Comparison of ENCODE assay signal across 21 cellular contexts in genomic region chr10:33179056-33179455, GRCh38.
A peak's percentile ranks its signal among the peaks of the same experiment; 100 is the strongest.
DNase-seq lines count a peak whose midpoint lies in the region; ATAC-seq, FAIRE-seq and TF ChIP-seq lines count a peak whose summit lies in the region.
"Had no signal": no experiment of that assay in that cellular context is flagged by ENCODE, and none has a peak within 500 bp of the region (broad histone marks: within the 10 kb centered on the region; RNA-seq: fewer than 3 reads in every experiment).

No MANE protein-coding gene starts in this region.

- H4K20me1 ChIP-seq in H1 (replicated peaks in 1 of 2; ENCODE audit: control insufficient read depth in 1 of 2, insufficient read depth in 2 of 2, low read length in 2 of 2) (no peaks in the 10 kb centered on the region), HepG2 (ENCODE audit: insufficient read depth, low read length) (no peaks in the 10 kb centered on the region)

- in situ Hi-C loops in HepG2 (cut with HindIII; ENCODE audit: extremely low pct_ligation_motif_present, low pct_unique_long_range_greater_than_20kb), result no loop called here

- H3K9ac ChIP-seq in H1 (replicated peaks in 1 of 4; ENCODE audit: extremely low read depth in 1 of 4, low read depth in 3 of 4, low read length in 3 of 4) (no peak overlapping the region), HepG2 (ENCODE audit: insufficient read depth, low read depth, low read length) (no peak overlapping the region)

- H3K4ac ChIP-seq in H1 (replicated peaks; ENCODE audit: insufficient read length, low read depth, low read length), result no peak overlapping the region

- intact Hi-C loops in HepG2 (cut with micrococcal nuclease; ENCODE audit: unreplicated experiment), result no loop called here

- CTCF ChIA-PET in H1 (lab: Charles Lee; ENCODE audit: partially characterized antibody), result no interaction called here
- CTCF ChIA-PET in HepG2 (lab: Yijun Ruan, JAX; ENCODE audit: low intra/inter-chr PET ratio, low total read pairs), result no interaction called here

- BruUV-seq in HepG2 (replicated peaks; lab: Mats Ljungman, UMichigan), result no TSS peak

- H3K4me1 ChIP-seq in H1 (replicated peaks in 1 of 4; ENCODE audit: control insufficient read depth in 3 of 4, insufficient read depth in 4 of 4, low read length in 3 of 4) (peaks cover 0 to 3% (median 0%) of the 10 kb centered on the region in 4 experiments; a peak in 1 of 7 replicates), thoracic aorta (ENCODE audit: control insufficient read depth in 1 of 2, low read depth in 2 of 2) (peaks cover 12 to 26% of the 10 kb centered on the region in 2 donors), HepG2 (ENCODE audit: insufficient read depth, low read length) (peaks cover 14% of the 10 kb centered on the region)
- H3K4me1 ChIP-seq: esophagus squamous epithelium had no signal

- TF ChIP-seq POLR2A in H1 (IDR thresholded peaks at IDR 0.05; ENCODE audit: control extremely low read depth in 1 of 2, low read depth in 2 of 2, low read length in 2 of 2), result no peak
- no peak for TF ChIP-seq POLR2A in HepG2 (IDR thresholded peaks at IDR 0.05; ENCODE audit: insufficient read depth in 1 of 2, low read depth in 2 of 2, low read length in 2 of 2)
- no peak for TF ChIP-seq POLR2A in GM12891 (IDR thresholded peaks at IDR 0.05; ENCODE audit: low read depth, low read length)

- no peak overlapping the region for H3K4me3 ChIP-seq in H1 (ENCODE audit: extremely low read depth in 1 of 4, insufficient read depth in 2 of 4, low read depth in 3 of 4, low read length in 4 of 4)
- H3K4me3 ChIP-seq in thoracic aorta, result peak overlapping the region; percentile 21
- no peak overlapping the region for H3K4me3 ChIP-seq in HepG2 (replicated peaks in 1 of 3; ENCODE audit: insufficient read depth in 1 of 3, low read depth in 2 of 3, low read length in 3 of 3)
- H3K4me3 ChIP-seq: esophagus squamous epithelium had no signal

- peaks cover 28% of the 10 kb centered on the region for H3K27me3 Mint-ChIP-seq in activated T-cell treated with anti-CD3 and anti-CD28 coated beads, Interleukin-2, amount 50 U/mL, for 72 hours (ENCODE audit: low read depth)

- no peak overlapping the region for H3K4me3 Mint-ChIP-seq in activated T-cell treated with anti-CD3 and anti-CD28 coated beads, Interleukin-2, amount 50 U/mL, for 72 hours
- H3K4me3 Mint-ChIP-seq: activated naive CD4-positive, alpha-beta T cell treated with anti-CD3 and anti-CD28 coated beads, Interleukin-2, amount 50 U/mL, for 24 hours; activated T-cell treated with anti-CD3 and anti-CD28 coated beads, Interleukin-2, amount 50 U/mL, for 24 hours; CD14-positive monocyte had no signal

- no peak overlapping the region for H2BK20ac ChIP-seq in H1 (ENCODE audit: low read length)

- peak overlapping the region; percentile 48 for H3K27ac Mint-ChIP-seq in activated T-cell treated with anti-CD3 and anti-CD28 coated beads, Interleukin-2, amount 50 U/mL, for 72 hours
- H3K27ac Mint-ChIP-seq: activated naive CD4-positive, alpha-beta T cell treated with anti-CD3 and anti-CD28 coated beads, Interleukin-2, amount 50 U/mL, for 24 hours; activated T-cell treated with anti-CD3 and anti-CD28 coated beads, Interleukin-2, amount 50 U/mL, for 24 hours; CD14-positive monocyte had no signal

- no peaks in the 10 kb centered on the region for H3K23me2 ChIP-seq in H1 (ENCODE audit: low read depth, low read length)

- TF ChIP-seq EP300 in H1 (IDR thresholded peaks at IDR 0.05; ENCODE audit: borderline replicate concordance in 1 of 2, low read depth in 2 of 2, low read length in 2 of 2), result no peak
- TF ChIP-seq EP300 in HepG2 (IDR thresholded peaks at IDR 0.05; ENCODE audit: low read depth in 2 of 2, low read length in 2 of 2), result no peak
- no peak for TF ChIP-seq EP300 in HepG2 (CRISPR knock-in tag; IDR thresholded peaks at IDR 0.05; ENCODE audit: borderline replicate concordance)

- WGBS in H1 (ENCODE audit: extremely low coverage in 1 of 2, insufficient coverage in 1 of 2, insufficient read length in 1 of 2, insufficient replicate concordance in 2 of 2, low coverage in 1 of 2, low lambda C conversion rate in 2 of 2, missing lambda C conversion rate in 1 of 2), 2 experiments, result 88% methylated on average over 8 of the region's 8 CpGs; no CpG with 5 or more reads in 1 of the 2 experiments
- WGBS in HepG2 (ENCODE audit: low lambda C conversion rate), result 95% methylated on average over 8 of the region's 8 CpGs

- H2AK5ac ChIP-seq in H1 (ENCODE audit: low read depth, low read length), result no peak overlapping the region

- peaks cover 21% of the 10 kb centered on the region for H3K4me1 Mint-ChIP-seq in activated T-cell treated with anti-CD3 and anti-CD28 coated beads, Interleukin-2, amount 50 U/mL, for 72 hours (ENCODE audit: low read depth)
- H3K4me1 Mint-ChIP-seq: CD14-positive monocyte had no signal

- no peaks in the 10 kb centered on the region for H3K36me3 Mint-ChIP-seq in activated T-cell treated with anti-CD3 and anti-CD28 coated beads, Interleukin-2, amount 50 U/mL, for 72 hours (ENCODE audit: insufficient read depth in 2 of 2)
- H3K36me3 Mint-ChIP-seq: activated naive CD4-positive, alpha-beta T cell treated with anti-CD3 and anti-CD28 coated beads, Interleukin-2, amount 50 U/mL, for 24 hours; CD14-positive monocyte had no signal

- ATAC-seq in activated T-cell treated with anti-CD3 and anti-CD28 coated beads, Interleukin-2, amount 50 U/mL, for 72 hours (replicated peaks in 1 of 2), result no peak
- ATAC-seq in thoracic aorta (ENCODE audit: insufficient number of reproducible peaks, low FRiP score, low read depth) (no peak), HepG2 (no peak), GM19324 (IDR thresholded peaks at IDR 0.05; ENCODE audit: low FRiP score, unreplicated experiment) (no peak)
- ATAC-seq: HCT116 had no signal

- H2BK12ac ChIP-seq in H1 (ENCODE audit: low read depth, low read length), result no peak overlapping the region

- no peak for FAIRE-seq in H1 (lab: Jason Lieb, UNC)
- no peak for FAIRE-seq in HepG2 (lab: Jason Lieb, UNC)
- no peak for FAIRE-seq in GM12891 (lab: Jason Lieb, UNC)
- FAIRE-seq: RCC 7860 had no signal

- no peak for TF ChIP-seq RAD21 in H1 (IDR thresholded peaks at IDR 0.05 in 1 of 2, conservative IDR thresholded peaks at IDR 0.05 in 1 of 2; ENCODE audit: low read depth in 2 of 2, low read length in 2 of 2)
- TF ChIP-seq RAD21 in HepG2 (CRISPR knock-in tag; IDR thresholded peaks at IDR 0.05), result no peak

- H3K79me1 ChIP-seq in H1 (ENCODE audit: low read depth, low read length), result no peaks in the 10 kb centered on the region

- H3K4me2 ChIP-seq in H1 (ENCODE audit: insufficient read depth in 1 of 2, low read depth in 2 of 2, low read length in 2 of 2) (no peak overlapping the region), HepG2 (ENCODE audit: low read depth, low read length) (no peak overlapping the region)

- H2AFZ ChIP-seq in H1 (ENCODE audit: low read length) (no peak overlapping the region), HepG2 (ENCODE audit: low read length) (no peak overlapping the region)

- TF ChIP-seq CTCF in H1 (IDR thresholded peaks at IDR 0.05; ENCODE audit: control extremely low read depth in 1 of 3, insufficient read depth in 1 of 3, low read depth in 1 of 3, low read length in 3 of 3) (no peak), thoracic aorta (IDR thresholded peaks at IDR 0.05) (no peak), HepG2 (CRISPR knock-in tag; IDR thresholded peaks at IDR 0.05) (no peak)

- H2BK5ac ChIP-seq in H1 (ENCODE audit: low read depth, low read length), result no peak overlapping the region

- no peaks in the 10 kb centered on the region for H3K9me3 Mint-ChIP-seq in activated T-cell treated with anti-CD3 and anti-CD28 coated beads, Interleukin-2, amount 50 U/mL, for 72 hours
- H3K9me3 Mint-ChIP-seq: activated naive CD4-positive, alpha-beta T cell treated with anti-CD3 and anti-CD28 coated beads, Interleukin-2, amount 50 U/mL, for 24 hours; activated T-cell treated with anti-CD3 and anti-CD28 coated beads, Interleukin-2, amount 50 U/mL, for 24 hours; CD14-positive monocyte had no signal

- H4K8ac ChIP-seq in H1 (ENCODE audit: extremely low read depth, insufficient read depth, low read length), result no peak overlapping the region

- H2BK15ac ChIP-seq in H1 (ENCODE audit: low read length), result peak overlapping the region; percentile 40; the same call in 1 of the 2 replicates

- H3K36me3 ChIP-seq in H1 (ENCODE audit: control insufficient read depth in 2 of 4, insufficient read depth in 4 of 4, low read length in 3 of 4) (no peaks in the 10 kb centered on the region), thoracic aorta (no peaks in the 10 kb centered on the region), HepG2 (replicated peaks in 1 of 2; ENCODE audit: control insufficient read depth in 1 of 2, insufficient read depth in 2 of 2, low read length in 2 of 2) (no peaks in the 10 kb centered on the region)

- DNase-seq in activated T-cell treated with anti-CD3 and anti-CD28 coated beads, Interleukin-2, amount 50 U/mL, for 72 hours, result no peak
- DNase-seq in activated T-cell treated with anti-CD3 and anti-CD28 coated beads for 4 hours (no peak), NCI-H2029 (lab: John Stamatoyannopoulos, UW) (peak; percentile 58), H1 (ENCODE audit: low read depth in 1 of 2, low spot score in 2 of 2) (no peak), thoracic aorta (ENCODE audit: low spot score) (no peak), HepG2 (ENCODE audit: low spot score) (no peak), GM12891 (ENCODE audit: insufficient read length, low spot score) (no peak)
- DNase-seq: activated CD4-positive, alpha-beta T cell treated with anti-CD3 and anti-CD28 coated beads, Interleukin-2, amount 50 U/mL, for 48 hours; activated T-cell treated with anti-CD3 and anti-CD28 coated beads, Interleukin-2, amount 50 U/mL, for 24 hours; DND-41; esophagus squamous epithelium; head of caudate nucleus; mesendoderm; NCI-H1694 treated with DMSO at 0.1 percent for 48 hours; NCI-H526; stimulated activated naive CD4-positive, alpha-beta T cell treated with Interleukin-2 at 50 U/mL for 16 hours had no signal

- H4K5ac ChIP-seq in H1 (ENCODE audit: insufficient read length, low read depth, low read length), result no peak overlapping the region

- H2BK120ac ChIP-seq in H1 (replicated peaks; ENCODE audit: low read depth, low read length), result no peak overlapping the region

- no peak overlapping the region for H3K27ac ChIP-seq in H1 (ENCODE audit: low read depth, low read length)
- H3K27ac ChIP-seq in thoracic aorta, result peak overlapping the region; percentile 46 to 61
- no peak overlapping the region for H3K27ac ChIP-seq in HepG2 (ENCODE audit: extremely low read length, insufficient read depth, low read length)
- H3K27ac ChIP-seq: esophagus squamous epithelium had no signal

- no peak overlapping the region for H4K91ac ChIP-seq in H1 (replicated peaks; ENCODE audit: insufficient read length, low read length)

- H3K79me2 ChIP-seq in H1 (ENCODE audit: control insufficient read depth in 1 of 2, insufficient read depth in 2 of 2, low read length in 2 of 2), result no peaks in the 10 kb centered on the region
- H3K79me2 ChIP-seq in HepG2 (ENCODE audit: insufficient read depth, low read length), result no peaks in the 10 kb centered on the region

- H3K9me3 ChIP-seq in H1 (ENCODE audit: insufficient read depth in 2 of 2, low read depth in 1 of 2, low read length in 1 of 2) (no peaks in the 10 kb centered on the region), thoracic aorta (no peaks in the 10 kb centered on the region), HepG2 (ENCODE audit: low read length) (no peaks in the 10 kb centered on the region)
- H3K9me3 ChIP-seq: esophagus squamous epithelium had no signal

- no peak overlapping the region for H3K23ac ChIP-seq in H1 (ENCODE audit: insufficient read length)

- POLR2A ChIA-PET in H1 (lab: Charles Lee; ENCODE audit: partially characterized antibody), result no interaction called here
- POLR2A ChIA-PET in HepG2 (lab: Yijun Ruan, JAX), result no interaction called here

- no peak overlapping the region for H3K18ac ChIP-seq in H1 (ENCODE audit: extremely low read depth, low read length)

- H3K56ac ChIP-seq in H1 (replicated peaks; ENCODE audit: insufficient read length, low read depth, low read length), result no peak overlapping the region

- no peaks in the 10 kb centered on the region for H3K27me3 ChIP-seq in H1 (replicated peaks in 1 of 4; ENCODE audit: control insufficient read depth in 3 of 4, extremely low read depth in 1 of 4, insufficient read depth in 3 of 4, low read length in 3 of 4)
- H3K27me3 ChIP-seq in thoracic aorta (replicated peaks; ENCODE audit: insufficient read depth), result no peaks in the 10 kb centered on the region
- H3K27me3 ChIP-seq in HepG2 (ENCODE audit: control insufficient read depth in 1 of 2, insufficient read depth in 2 of 2, low read length in 2 of 2), result no peaks in the 10 kb centered on the region
- H3K27me3 ChIP-seq: esophagus squamous epithelium had no signal

- no peak overlapping the region for H3K14ac ChIP-seq in H1 (ENCODE audit: insufficient read length)

Comparison
In these comparisons a context has a peak if more than half of its experiments do, and no peak if none do; other contexts are left out.
1. H3K27ac ChIP-seq: peak in thoracic aorta (2 of 2); none in H1 (single experiment) and HepG2 (single experiment).